10 cellular contexts compared by ENCODE assay signal in the genomic region with DNA sequence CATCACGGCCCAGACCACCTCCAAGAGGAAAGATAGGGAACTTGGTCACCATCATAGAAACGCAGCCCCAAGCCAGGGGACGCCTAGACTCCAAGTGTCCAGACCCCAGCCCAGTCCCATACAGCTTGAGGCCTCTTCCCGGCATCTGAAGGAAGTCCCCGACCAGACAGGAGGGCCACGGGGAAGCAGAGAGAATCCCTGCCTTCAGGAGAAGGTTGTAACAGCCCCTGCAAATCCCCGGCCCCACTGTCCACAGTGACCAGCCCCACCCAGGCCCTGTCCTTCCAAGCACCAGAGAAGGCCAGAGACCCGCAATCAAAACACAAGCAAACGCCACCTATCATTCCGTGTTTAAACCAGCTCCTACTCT. TPM values are rescaled to one million over a fixed set of nuclear protein-coding genes. Genes with fewer than 3 reads are reported as not detected.
DNase-seq lines count a peak whose midpoint lies in the region; ATAC-seq and TF ChIP-seq lines count a peak whose summit lies in the region.
"Had no signal": no experiment of that assay in that cellular context is flagged by ENCODE, and none has a peak within 500 bp of the region (broad histone marks: within the 10 kb centered on the region; RNA-seq: fewer than 3 reads in every experiment).

No MANE protein-coding gene starts in this region.

- peaks cover 6% of the 10 kb centered on the region for H3K4me1 Mint-ChIP-seq in endothelial cell (ENCODE audit: unreplicated experiment)
- H3K4me1 Mint-ChIP-seq in stimulated activated memory B cell treated with anti-CD40 and anti-IgM and Interleukin-4, amounts not matched to agents 10 μg/mL and 1 μg/mL and 100 μg/mL, for 72 hours, result peaks cover 30% of the 10 kb centered on the region

- H3K36me3 ChIP-seq in SK-N-MC (ENCODE audit: insufficient read depth, low read length), result peaks cover 7% of the 10 kb centered on the region

- H3K9me3 Mint-ChIP-seq in endothelial cell (ENCODE audit: unreplicated experiment), result no peaks in the 10 kb centered on the region
- no peaks in the 10 kb centered on the region for H3K9me3 Mint-ChIP-seq in stimulated activated memory B cell treated with anti-CD40 and anti-IgM and Interleukin-4, amounts not matched to agents 10 μg/mL and 1 μg/mL and 100 μg/mL, for 72 hours

- no peaks in the 10 kb centered on the region for H3K9me3 ChIP-seq in SK-N-MC (ENCODE audit: low read depth, low read length)

- no peak for ATAC-seq in stimulated activated memory B cell treated with anti-CD40 and anti-IgM and Interleukin-4, amounts not matched to agents 10 μg/mL and 1 μg/mL and 100 μg/mL, for 72 hours
- ATAC-seq in HG02852 (IDR thresholded peaks at IDR 0.05; ENCODE audit: unreplicated experiment) (no peak), GM19328 (IDR thresholded peaks at IDR 0.05; ENCODE audit: unreplicated experiment) (no peak)

- H3K4me3 ChIP-seq in SK-N-MC, result peak overlapping the region; percentile 89

- H3K27ac ChIP-seq in SK-N-MC, result 0 out of 2 replicates have a peak overlapping the region, but pooled peaks have one; percentile 9
- H3K27ac ChIP-seq in caudate nucleus (ENCODE audit: low read depth, low read length), result no peak overlapping the region
- H3K27ac ChIP-seq: GM23248 had no signal

- peak overlapping the region; percentile 73 for H3K9ac ChIP-seq in SK-N-MC (ENCODE audit: insufficient read length)

- H3K36me3 Mint-ChIP-seq in endothelial cell (ENCODE audit: low read depth, unreplicated experiment), result peaks cover 4% of the 10 kb centered on the region
- peaks cover 6% of the 10 kb centered on the region for H3K36me3 Mint-ChIP-seq in stimulated activated memory B cell treated with anti-CD40 and anti-IgM and Interleukin-4, amounts not matched to agents 10 μg/mL and 1 μg/mL and 100 μg/mL, for 72 hours

- DNase-seq in activated CD4-positive, alpha-beta T cell treated with anti-CD3 and anti-CD28 coated beads for 48 hours, result peak; percentile 1
- DNase-seq in activated CD4-positive, alpha-beta T cell treated with anti-CD3 and anti-CD28 coated beads, Interleukin-2, amount 50 U/mL, for 48 hours, result no peak
- DNase-seq in SK-N-MC (ENCODE audit: low read depth, low spot score) (no peak), endothelial cell (ENCODE audit: low spot score) (peak; percentile 3), caudate nucleus (lab: John Stamatoyannopoulos, UW) (no peak)
- DNase-seq: activated CD4-positive, CD25-positive, alpha-beta regulatory T cell; GM23248 had no signal

- H3K4me3 Mint-ChIP-seq in endothelial cell (ENCODE audit: unreplicated experiment), result peak overlapping the region; percentile 86
- H3K4me3 Mint-ChIP-seq in stimulated activated memory B cell treated with anti-CD40 and anti-IgM and Interleukin-4, amounts not matched to agents 10 μg/mL and 1 μg/mL and 100 μg/mL, for 72 hours, result peak overlapping the region; percentile 76

- peaks cover 7% of the 10 kb centered on the region for H3K27me3 Mint-ChIP-seq in endothelial cell (ENCODE audit: unreplicated experiment)
- H3K27me3 Mint-ChIP-seq in stimulated activated memory B cell treated with anti-CD40 and anti-IgM and Interleukin-4, amounts not matched to agents 10 μg/mL and 1 μg/mL and 100 μg/mL, for 72 hours, result no peaks in the 10 kb centered on the region

- TF ChIP-seq CTCF in endothelial cell (IDR thresholded peaks at IDR 0.05; ENCODE audit: unreplicated experiment), result no peak

- no peak overlapping the region for H3K27ac Mint-ChIP-seq in endothelial cell (ENCODE audit: unreplicated experiment)
- peak overlapping the region; percentile 62 for H3K27ac Mint-ChIP-seq in stimulated activated memory B cell treated with anti-CD40 and anti-IgM and Interleukin-4, amounts not matched to agents 10 μg/mL and 1 μg/mL and 100 μg/mL, for 72 hours

RNA-seq across cellular contexts. Expression of gene SLC19A1, which starts 1.7 kb away (rescaled TPM):
- 27.1 TPM for total RNA-seq in endothelial cell (ENCODE audit: unreplicated experiment)

Comparison
In these comparisons a context has a peak if more than half of its experiments do, and no peak if none do; other contexts are left out.
1. DNase-seq: peak in activated CD4-positive, alpha-beta T cell treated with anti-CD3 and anti-CD28 coated beads for 48 hours (single experiment) and endothelial cell (single experiment); none in activated CD4-positive, alpha-beta T cell treated with anti-CD3 and anti-CD28 coated beads, Interleukin-2, amount 50 U/mL, for 48 hours (0 of 2), SK-N-MC (single experiment) and caudate nucleus (0 of 61).